Comparison of ENCODE assay signal across 23 cellular contexts in genomic region chr5:68367717-68368116, GRCh38.
"Had no signal": no experiment of that assay in that cellular context is flagged by ENCODE, and none has a peak within 500 bp of the region (broad histone marks: within the 10 kb centered on the region; RNA-seq: fewer than 3 reads in every experiment).

No MANE protein-coding gene starts in this region.

- H3K9ac ChIP-seq: KMS-11, SK-N-SH had no signal

- H3K27me3 ChIP-seq: brain microvascular endothelial cell, cardiac muscle cell, MG63, Peyer's patch, SJCRH30 had no signal

- ATAC-seq: activated CD4-positive, CD25-positive, alpha-beta regulatory T cell treated with anti-CD3 and anti-CD28 coated beads, Interleukin-2, amount 50 U/mL, for 24 hours had no signal

- H3K36me3 ChIP-seq: brain microvascular endothelial cell, cardiac muscle cell, MG63, Peyer's patch, SJCRH30 had no signal

- H3K27ac Mint-ChIP-seq: activated naive CD4-positive, alpha-beta T cell treated with anti-CD3 and anti-CD28 coated beads, Interleukin-2, amount 50 U/mL, for 24 hours had no signal

- H3K4me3 Mint-ChIP-seq: activated naive CD4-positive, alpha-beta T cell treated with anti-CD3 and anti-CD28 coated beads, Interleukin-2, amount 50 U/mL, for 24 hours had no signal

- H3K4me1 ChIP-seq: SJCRH30 had no signal

- H3K4me3 ChIP-seq: cardiac muscle cell, MG63, Peyer's patch, SJCRH30 had no signal

- H3K27ac ChIP-seq: brain microvascular endothelial cell, cardiac muscle cell, KMS-11, Peyer's patch, RWPE1, SJCRH30 had no signal

- H3K4me2 ChIP-seq: KMS-11, SK-N-SH had no signal

- H3K27me3 Mint-ChIP-seq: activated naive CD4-positive, alpha-beta T cell treated with anti-CD3 and anti-CD28 coated beads, Interleukin-2, amount 50 U/mL, for 24 hours had no signal

- DNase-seq: activated CD4-positive, alpha-beta T cell treated with anti-CD3 and anti-CD28 coated beads for 4 hours; activated CD4-positive, alpha-beta T cell treated with anti-CD3 and anti-CD28 coated beads, Interleukin-2, amount 50 U/mL, for 48 hours; activated effector memory CD4-positive, alpha-beta T cell treated with Interleukin-2 at 50 U/mL for 16 hours; activated naive CD4-positive, alpha-beta T cell; activated T-cell treated with anti-CD3 and anti-CD28 coated beads for 4 hours; brain microvascular endothelial cell; MG63; MV-4-11; NCI-H1105; NCI-H1436; NCI-H1694 treated with DMSO at 0.1 percent for 48 hours; NCI-H2029 treated with DMSO at 0.1 percent for 48 hours; NCI-H446; NCI-H524; Peyer's patch; Right ventricle myocardium superior; SJCRH30; SK-N-SH had no signal

- H3K9me3 ChIP-seq: MG63, Peyer's patch, SJCRH30, SK-N-SH had no signal
